In the genomic region with DNA sequence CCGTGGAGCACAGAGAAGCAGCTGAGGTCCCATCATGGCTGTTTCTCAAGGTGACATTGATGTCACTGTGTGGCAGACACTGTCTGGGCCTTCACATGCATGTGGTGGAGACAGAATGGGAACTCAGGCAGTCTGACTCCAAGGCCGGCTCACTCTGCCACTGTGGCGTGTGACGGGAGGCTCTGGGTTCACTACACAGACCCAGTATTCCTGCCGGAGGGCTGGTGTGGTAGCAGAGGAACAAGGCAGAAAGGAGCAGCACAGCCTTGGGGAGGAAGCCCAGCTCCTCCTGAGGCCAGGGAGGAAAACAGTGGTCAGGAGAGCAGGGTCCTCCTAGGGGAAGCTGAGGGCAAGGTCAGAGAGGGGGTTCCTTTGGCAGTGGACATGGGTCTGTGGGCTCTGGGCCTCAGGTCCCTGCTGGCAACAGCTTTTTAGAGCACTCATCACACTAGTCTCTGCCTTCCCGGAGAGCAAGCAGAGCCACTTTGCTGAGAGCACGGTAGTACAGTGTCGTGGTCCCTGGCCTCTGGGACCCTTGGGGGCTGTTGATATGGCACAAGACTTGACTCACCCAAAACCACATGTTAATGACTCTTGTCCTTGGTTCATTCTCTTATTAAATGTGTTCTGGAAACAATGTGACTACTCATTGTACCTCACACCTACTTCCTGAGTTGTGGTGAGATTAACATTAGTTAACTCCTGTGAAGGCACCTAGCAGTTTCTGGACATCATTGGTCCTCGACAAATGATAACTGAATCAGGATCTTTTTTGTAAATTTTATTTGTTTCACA, we compare ENCODE assay signal across 15 cellular contexts. TPM values are rescaled to one million over a fixed set of nuclear protein-coding genes. Genes with fewer than 3 reads are reported as not detected.
A peak's percentile ranks its signal among the peaks of the same experiment; 100 is the strongest.
DNase-seq lines count a peak whose midpoint lies in the region; ATAC-seq and TF ChIP-seq lines count a peak whose summit lies in the region.
"Had no signal": no experiment of that assay in that cellular context is flagged by ENCODE, and none has a peak within 500 bp of the region (broad histone marks: within the 10 kb centered on the region; RNA-seq: fewer than 3 reads in every experiment).

No MANE protein-coding gene starts in this region.

- H3K23ac ChIP-seq in IMR-90 (ENCODE audit: low read depth, low read length) (no peak overlapping the region), mesenchymal stem cell (ENCODE audit: low read length in 2 of 2) (no peak overlapping the region), H9 (ENCODE audit: insufficient read length, low read depth, low read length) (no peak overlapping the region)

- peak overlapping the region; percentile 53; the same call in 1 of the 2 replicates for H2AK5ac ChIP-seq in IMR-90 (ENCODE audit: low read depth, low read length)
- peak overlapping the region; percentile 33 for H2AK5ac ChIP-seq in mesenchymal stem cell (ENCODE audit: low read length, severe bottlenecking)
- no peak overlapping the region for H2AK5ac ChIP-seq in H9 (ENCODE audit: insufficient read length, low read length)

- no peak overlapping the region for H3K4me3 Mint-ChIP-seq in activated naive CD8-positive, alpha-beta T cell
- H3K4me3 Mint-ChIP-seq in endodermal cell: no peak overlapping the region
- H3K4me3 Mint-ChIP-seq in H9: no peak overlapping the region
- H3K4me3 Mint-ChIP-seq: activated T-helper 1 cell treated with anti-CD3 and anti-CD28 coated beads, Interleukin-12 subunit alpha, Interleukin-12 subunit beta, Interleukin-2, Interleukin-4 antibody, amounts not matched to agents 30 ng/mL and 10 ng/mL and 1 ng/mL, durations not matched to agents 14 hours and 24 hours and 36 hours; B cell; naive thymus-derived CD8-positive, alpha-beta T cell had no signal

- dilution Hi-C loops in IMR-90 (cut with HindIII; ENCODE audit: low sequenced_read_pairs, unreplicated experiment): no loop called here

- no peak overlapping the region for H3K9ac ChIP-seq in IMR-90 (ENCODE audit: low read depth, low read length)
- H3K9ac ChIP-seq in mesenchymal stem cell (ENCODE audit: low read length): no peak overlapping the region
- H3K9ac ChIP-seq in endodermal cell (ENCODE audit: extremely low read depth, low read length, poor library complexity, severe bottlenecking): no peak overlapping the region
- no peak overlapping the region for H3K9ac ChIP-seq in H9 (ENCODE audit: extremely low read depth, insufficient read length, low read length)

- H3K27ac Mint-ChIP-seq in activated naive CD8-positive, alpha-beta T cell: peak overlapping the region; percentile 31
- no peak overlapping the region for H3K27ac Mint-ChIP-seq in endodermal cell
- H3K27ac Mint-ChIP-seq in H9: peak overlapping the region in 1 of 3 experiments; percentile 38; a peak in 2 of 7 replicates
- H3K27ac Mint-ChIP-seq: activated T-helper 1 cell treated with anti-CD3 and anti-CD28 coated beads, Interleukin-12 subunit alpha, Interleukin-12 subunit beta, Interleukin-2, Interleukin-4 antibody, amounts not matched to agents 30 ng/mL and 10 ng/mL and 1 ng/mL, durations not matched to agents 14 hours and 24 hours and 36 hours had no signal

- POLR2A ChIA-PET in IMR-90 (lab: Charles Lee; ENCODE audit: unreplicated experiment) (interaction anchor here (1.4 kb wide), 1 partner anchor 433 kb away, joined by 3 read pairs; no protein-coding TSS in a partner anchor), GM10248 (lab: Yijun Ruan, JAX) (no interaction called here)

- peak overlapping the region; percentile 79 for H2AK9ac ChIP-seq in IMR-90 (replicated peaks; ENCODE audit: low read depth, low read length, poor library complexity)

- H3K4me2 ChIP-seq in IMR-90 (ENCODE audit: low read depth, low read length) (no peak overlapping the region), mesenchymal stem cell (ENCODE audit: low read length, poor library complexity, severe bottlenecking) (no peak overlapping the region), H9 (ENCODE audit: insufficient read depth, insufficient read length, low read length) (no peak overlapping the region)

- H3K23me2 ChIP-seq in H9 (ENCODE audit: insufficient read length, low read depth, low read length, poor library complexity, severe bottlenecking): no peaks in the 10 kb centered on the region

- H3K4ac ChIP-seq in IMR-90 (ENCODE audit: low read depth, low read length) (peak overlapping the region; percentile 13; the same call in 1 of the 2 replicates), mesenchymal stem cell (ENCODE audit: low read depth in 1 of 2, low read length in 2 of 2) (no peak overlapping the region), H9 (ENCODE audit: low read depth, low read length) (no peak overlapping the region)

- H2BK20ac ChIP-seq in IMR-90 (ENCODE audit: low read depth, low read length) (no peak overlapping the region), H9 (ENCODE audit: low read depth, low read length, poor library complexity, severe bottlenecking) (no peak overlapping the region)

- CTCF ChIA-PET in IMR-90 (lab: Yijun Ruan, JAX): interaction anchor here (0.9 to 5.7 kb wide), 7 partner anchors 10 to 437 kb away, joined by 3 to 70 read pairs (median 5); no protein-coding TSS in a partner anchor
- CTCF ChIA-PET in GM10248 (lab: Yijun Ruan, JAX): interaction anchor here (1.0 to 4.5 kb wide), 25 partner anchors 9 to 1180 kb away, joined by 3 to 207 read pairs (median 7); a partner anchor contains a TSS

- H3K27me3 ChIP-seq in IMR-90 (ENCODE audit: control insufficient read depth, insufficient read depth, low read length) (no peaks in the 10 kb centered on the region), mesenchymal stem cell (ENCODE audit: control insufficient read depth in 1 of 2, insufficient read depth in 1 of 2, low read length in 2 of 2) (no peaks in the 10 kb centered on the region), endodermal cell (ENCODE audit: control insufficient read depth, insufficient read depth, low read length, poor library complexity, severe bottlenecking) (no peaks in the 10 kb centered on the region), H9 (ENCODE audit: insufficient read depth, low read length) (no peaks in the 10 kb centered on the region)
- H3K27me3 ChIP-seq: adrenal gland, SJSA1 had no signal

- H4K5ac ChIP-seq in IMR-90 (ENCODE audit: low read depth, low read length) (no peak overlapping the region), H9 (ENCODE audit: insufficient read length, low read depth, low read length) (no peak overlapping the region)

- H3K9me1 ChIP-seq in IMR-90 (ENCODE audit: insufficient read depth, low read length): peaks cover 12% of the 10 kb centered on the region

- no peaks in the 10 kb centered on the region for H3K79me2 ChIP-seq in H9 (ENCODE audit: insufficient read depth, low read length)

- H3T11ph ChIP-seq in H9 (ENCODE audit: low read length): no peak overlapping the region

- H4K91ac ChIP-seq in IMR-90 (ENCODE audit: insufficient read depth, low read depth, low read length): no peak overlapping the region; the same call in none of the 2 replicates
- no peak overlapping the region for H4K91ac ChIP-seq in mesenchymal stem cell (ENCODE audit: low read length)
- no peak overlapping the region for H4K91ac ChIP-seq in H9 (ENCODE audit: insufficient read length, low read depth, low read length)

- H2AFZ ChIP-seq in IMR-90 (replicated peaks; ENCODE audit: low read length, poor library complexity): peak overlapping the region; percentile 33
- no peak overlapping the region for H2AFZ ChIP-seq in mesenchymal stem cell (ENCODE audit: low read depth, low read length)
- H2AFZ ChIP-seq in H9 (ENCODE audit: low read length): no peak overlapping the region

- TF ChIP-seq CTCF in IMR-90 (conservative IDR thresholded peaks at IDR 0.05; ENCODE audit: low read depth, low read length): no peak
- TF ChIP-seq CTCF in endodermal cell (conservative IDR thresholded peaks at IDR 0.05): no peak
- TF ChIP-seq CTCF in H9 (conservative IDR thresholded peaks at IDR 0.05): no peak
- TF ChIP-seq CTCF in GM10248 (IDR thresholded peaks at IDR 0.05; ENCODE audit: control extremely low read depth, extremely low read depth, low read depth, missing control alignments): no peak

- H4K8ac ChIP-seq in IMR-90 (ENCODE audit: low read depth in 2 of 2, low read length in 2 of 2): no peak overlapping the region
- H4K8ac ChIP-seq in mesenchymal stem cell (ENCODE audit: low read length): no peak overlapping the region
- H4K8ac ChIP-seq in H9 (replicated peaks; ENCODE audit: insufficient read length, low read depth, low read length): no peak overlapping the region

- no peak overlapping the region for H2BK120ac ChIP-seq in IMR-90 (ENCODE audit: low read depth, low read length)
- no peak overlapping the region for H2BK120ac ChIP-seq in mesenchymal stem cell (ENCODE audit: low read depth, low read length)
- no peak overlapping the region for H2BK120ac ChIP-seq in H9 (ENCODE audit: low read depth, low read length, poor library complexity, severe bottlenecking)

- H3K18ac ChIP-seq in IMR-90 (ENCODE audit: low read depth, low read length) (no peak overlapping the region), mesenchymal stem cell (ENCODE audit: low read depth in 1 of 2, low read length in 2 of 2) (no peak overlapping the region), H9 (ENCODE audit: insufficient read length, low read depth, low read length) (no peak overlapping the region)

- H4K20me1 ChIP-seq in IMR-90 (ENCODE audit: insufficient read depth, low read length) (no peaks in the 10 kb centered on the region), H9 (ENCODE audit: control insufficient read depth, insufficient read depth, insufficient read length) (no peaks in the 10 kb centered on the region)

- H3K36me3 Mint-ChIP-seq in activated naive CD8-positive, alpha-beta T cell: peaks cover 11% of the 10 kb centered on the region
- H3K36me3 Mint-ChIP-seq in endodermal cell (ENCODE audit: low read depth) (peaks cover 47% of the 10 kb centered on the region), H9 (ENCODE audit: insufficient read depth in 1 of 3, low read depth in 3 of 3) (peaks cover 4 to 50% (median 26%) of the 10 kb centered on the region in 3 experiments; a peak in 6 of 7 replicates)

- H3K4me3 ChIP-seq in IMR-90 (ENCODE audit: insufficient read depth, low read depth, low read length) (no peak overlapping the region), mesenchymal stem cell (ENCODE audit: insufficient read depth in 1 of 2, low read depth in 1 of 2, low read length in 2 of 2) (no peak overlapping the region), endodermal cell (ENCODE audit: low read length) (no peak overlapping the region)
- H3K4me3 ChIP-seq: adrenal gland, SJSA1, skin epidermis, thoracic aorta had no signal

- H2BK12ac ChIP-seq in mesenchymal stem cell (ENCODE audit: low read length in 2 of 2) (no peak overlapping the region), H9 (ENCODE audit: insufficient read length, low read depth, low read length) (no peak overlapping the region)

- no peaks in the 10 kb centered on the region for H3K27me3 Mint-ChIP-seq in activated naive CD8-positive, alpha-beta T cell
- H3K27me3 Mint-ChIP-seq in endodermal cell (ENCODE audit: insufficient read depth) (no peaks in the 10 kb centered on the region), H9 (ENCODE audit: low read depth) (no peaks in the 10 kb centered on the region)
- H3K27me3 Mint-ChIP-seq: B cell; naive thymus-derived CD8-positive, alpha-beta T cell had no signal

- H3K4me1 ChIP-seq in IMR-90 (ENCODE audit: control insufficient read depth, insufficient read depth, low read length): 0 out of 2 replicates have a peak, but pooled peaks cover 4% of the 10 kb centered on the region
- peaks cover 5% of the 10 kb centered on the region for H3K4me1 ChIP-seq in mesenchymal stem cell (ENCODE audit: control insufficient read depth, insufficient read depth, low read depth, low read length)
- H3K4me1 ChIP-seq in endodermal cell (ENCODE audit: control insufficient read depth, insufficient read depth, low read length): no peaks in the 10 kb centered on the region
- H3K4me1 ChIP-seq in H9 (ENCODE audit: insufficient read depth, low read length): no peaks in the 10 kb centered on the region
- H3K4me1 ChIP-seq: adrenal gland had no signal

- no peak overlapping the region for H2BK5ac ChIP-seq in IMR-90 (ENCODE audit: low read depth, low read length, poor library complexity, severe bottlenecking)
- H2BK5ac ChIP-seq in mesenchymal stem cell (ENCODE audit: low read depth, low read length, poor library complexity, severe bottlenecking): no peak overlapping the region
- no peak overlapping the region for H2BK5ac ChIP-seq in H9 (ENCODE audit: insufficient read length, low read length)

- 96% methylated on average over 2 of the region's 9 CpGs; no CpG with 5 or more reads in 1 of the 2 experiments for WGBS in IMR-90 (ENCODE audit: extremely low coverage in 2 of 2, insufficient read length in 1 of 2), 2 experiments
- WGBS in mesenchymal stem cell: 95% methylated on average over 7 of the region's 9 CpGs
- 91% methylated on average over 8 to 9 of the region's 9 CpGs for WGBS in endodermal cell (ENCODE audit: insufficient coverage in 1 of 2, insufficient read length in 1 of 2), 2 experiments
- no CpG with 5 or more reads among the region's 9 CpGs for WGBS in H9 (ENCODE audit: extremely low coverage, insufficient read length, low lambda C conversion rate)

- peak overlapping the region; percentile 44; the same call in 1 of the 2 replicates for H3K14ac ChIP-seq in IMR-90 (replicated peaks; ENCODE audit: low read depth, low read length)
- no peak overlapping the region for H3K14ac ChIP-seq in mesenchymal stem cell (ENCODE audit: low read length in 2 of 2)
- H3K14ac ChIP-seq in H9 (ENCODE audit: insufficient read depth, low read length): no peak overlapping the region

- intact Hi-C loops in IMR-90 (cut with micrococcal nuclease): loop anchor here (1.0 kb wide), 2 partner anchors 42 to 433 kb away; no protein-coding TSS in a partner anchor

- H3K56ac ChIP-seq in IMR-90 (ENCODE audit: extremely low read depth, insufficient read depth, low read length): no peak overlapping the region
- no peak overlapping the region for H3K56ac ChIP-seq in H9 (ENCODE audit: insufficient read length, low read depth, low read length)

- in situ Hi-C loops in IMR-90 (cut with MboI; ENCODE audit: low sequenced_read_pairs): loop anchor here (5.0 kb wide), 1 partner anchor 435 kb away; no protein-coding TSS in a partner anchor

- ATAC-seq in IMR-90 (ENCODE audit: low read depth): no peak

- no peak for TF ChIP-seq POLR2A in IMR-90 (IDR thresholded peaks at IDR 0.05; ENCODE audit: low read depth, low read length)

- H3K27ac ChIP-seq in IMR-90 (ENCODE audit: insufficient read depth, low read length): no peak overlapping the region
- no peak overlapping the region for H3K27ac ChIP-seq in mesenchymal stem cell (ENCODE audit: low read length, poor library complexity, severe bottlenecking)
- H3K27ac ChIP-seq in endodermal cell (ENCODE audit: low read depth, low read length): no peak overlapping the region
- no peak overlapping the region for H3K27ac ChIP-seq in H9 (ENCODE audit: insufficient read length, low read depth, low read length)
- H3K27ac ChIP-seq: adrenal gland, SJSA1, skin epidermis, thoracic aorta had no signal

- no TSS peak for BruUV-seq in IMR-90 (replicated peaks; lab: Mats Ljungman, UMichigan)

- peaks cover 19% of the 10 kb centered on the region for H3K36me3 ChIP-seq in IMR-90 (ENCODE audit: control insufficient read depth, insufficient read depth, low read length)
- peaks cover 56 to 74% of the 10 kb centered on the region in 2 experiments for H3K36me3 ChIP-seq in mesenchymal stem cell (ENCODE audit: control insufficient read depth in 1 of 2, insufficient read depth in 2 of 2, low read depth in 1 of 2, low read length in 2 of 2)
- H3K36me3 ChIP-seq in endodermal cell (ENCODE audit: control insufficient read depth, insufficient read depth, low read length): peaks cover 33% of the 10 kb centered on the region

- H2BK15ac ChIP-seq in IMR-90 (ENCODE audit: low read depth, low read length) (no peak overlapping the region), mesenchymal stem cell (ENCODE audit: low read depth, poor library complexity, severe bottlenecking) (no peak overlapping the region), H9 (ENCODE audit: low read depth, low read length) (no peak overlapping the region)

- H3K9me3 Mint-ChIP-seq in activated naive CD8-positive, alpha-beta T cell (ENCODE audit: low read depth): no peaks in the 10 kb centered on the region
- H3K9me3 Mint-ChIP-seq in endodermal cell (no peaks in the 10 kb centered on the region), H9 (no peaks in the 10 kb centered on the region)
- H3K9me3 Mint-ChIP-seq: activated T-helper 1 cell treated with anti-CD3 and anti-CD28 coated beads, Interleukin-12 subunit alpha, Interleukin-12 subunit beta, Interleukin-2, Interleukin-4 antibody, amounts not matched to agents 30 ng/mL and 10 ng/mL and 1 ng/mL, durations not matched to agents 14 hours and 24 hours and 36 hours; naive thymus-derived CD8-positive, alpha-beta T cell had no signal

- H3K4me1 Mint-ChIP-seq in activated naive CD8-positive, alpha-beta T cell (ENCODE audit: low read depth): peaks cover 10% of the 10 kb centered on the region
- H3K4me1 Mint-ChIP-seq in endodermal cell (no peaks in the 10 kb centered on the region), H9 (no peaks in the 10 kb centered on the region)
- H3K4me1 Mint-ChIP-seq: B cell had no signal

- no peak for TF ChIP-seq RAD21 in IMR-90 (IDR thresholded peaks at IDR 0.05; ENCODE audit: low read length)

- H3K79me1 ChIP-seq in IMR-90 (ENCODE audit: low read depth in 1 of 2, low read length in 2 of 2) (no peaks in the 10 kb centered on the region), mesenchymal stem cell (replicated peaks; ENCODE audit: low read length, poor library complexity, severe bottlenecking) (peaks cover 13% of the 10 kb centered on the region), H9 (ENCODE audit: insufficient read depth, low read depth, low read length, poor library complexity, severe bottlenecking) (no peaks in the 10 kb centered on the region)

- H3K9me3 ChIP-seq in IMR-90 (ENCODE audit: control insufficient read depth, insufficient read depth, low read length) (no peaks in the 10 kb centered on the region), mesenchymal stem cell (ENCODE audit: control insufficient read depth, low read length) (no peaks in the 10 kb centered on the region), endodermal cell (ENCODE audit: control insufficient read depth, low read length) (no peaks in the 10 kb centered on the region), H9 (ENCODE audit: control insufficient read depth, low read depth, low read length) (no peaks in the 10 kb centered on the region)
- H3K9me3 ChIP-seq: adrenal gland, SJSA1, thoracic aorta had no signal

- peak; percentile 37 for DNase-seq in Daoy (ENCODE audit: low read depth)
- DNase-seq in IMR-90: no peak
- no peak for DNase-seq in mesenchymal stem cell
- no peak for DNase-seq in endodermal cell
- DNase-seq in H9: no peak
- no peak for DNase-seq in GM10248 (ENCODE audit: extremely low spot score)

RNA-seq across cellular contexts. Expression of a gene that starts 21.3 kb away (rescaled TPM):
- 19.8 and 33.4 TPM in 2 replicates for total RNA-seq in Daoy (2014; rRNA removed; shearing (Covaris generic))
- total RNA-seq in IMR-90 (2012; rRNA removed) (24.7 and 29.4 TPM in 2 replicates), endodermal cell (10 to 100 TPM; 16.4 to 17.7 TPM), H9 (2021) (30.2 and 32.0 TPM in 2 replicates)
- polyA plus RNA-seq in IMR-90 (2012; rRNA removed): 22.8 and 28.8 TPM in 2 replicates
- polyA plus RNA-seq in IMR-90 (2012; cell fraction: cytosol; rRNA removed): 12.6 and 23.5 TPM in 2 replicates
- 35.2 and 102 TPM in 2 replicates for polyA plus RNA-seq in IMR-90 (2012; cell fraction: nucleus; rRNA removed; ENCODE audit: low replicate concordance)
- polyA plus RNA-seq in mesenchymal stem cell (2013, experiment 1 of 2): 21.1 TPM
- 23.4 TPM for polyA plus RNA-seq in mesenchymal stem cell (2013, experiment 2 of 2)
- polyA plus RNA-seq in endodermal cell (2013, experiment 1 of 2): 9.4 TPM
- polyA plus RNA-seq in endodermal cell (2013, experiment 2 of 2): 8.2 TPM

RNA-seq across cellular contexts. Expression of a gene that starts 53.7 kb away (rescaled TPM):
- total RNA-seq in Daoy (2014; rRNA removed; shearing (Covaris generic)): 5.0 and 6.4 TPM in 2 replicates
- 32.8 and 48.9 TPM in 2 replicates for total RNA-seq in IMR-90 (2012; rRNA removed)
- 30.5 and 37.7 TPM in 2 replicates for polyA plus RNA-seq in IMR-90 (2012; rRNA removed)
- 9.5 and 12.3 TPM in 2 replicates for polyA plus RNA-seq in IMR-90 (2012; cell fraction: cytosol; rRNA removed)
- polyA plus RNA-seq in IMR-90 (2012; cell fraction: nucleus; rRNA removed; ENCODE audit: low replicate concordance): 70.5 and 136 TPM in 2 replicates
- polyA plus RNA-seq in mesenchymal stem cell (2013, experiment 1 of 2): 1.0 TPM
- 0.90 TPM for polyA plus RNA-seq in mesenchymal stem cell (2013, experiment 2 of 2)
- not detected for total RNA-seq in endodermal cell
- 3.5 TPM for polyA plus RNA-seq in endodermal cell (2013, experiment 1 of 2)
- polyA plus RNA-seq in endodermal cell (2013, experiment 2 of 2): 3.9 TPM
- not detected in 2 replicates for total RNA-seq in H9 (2021)
- total RNA-seq: G401 had no signal
